ENCODE assay signal across 14 cellular contexts in the genomic region with DNA sequence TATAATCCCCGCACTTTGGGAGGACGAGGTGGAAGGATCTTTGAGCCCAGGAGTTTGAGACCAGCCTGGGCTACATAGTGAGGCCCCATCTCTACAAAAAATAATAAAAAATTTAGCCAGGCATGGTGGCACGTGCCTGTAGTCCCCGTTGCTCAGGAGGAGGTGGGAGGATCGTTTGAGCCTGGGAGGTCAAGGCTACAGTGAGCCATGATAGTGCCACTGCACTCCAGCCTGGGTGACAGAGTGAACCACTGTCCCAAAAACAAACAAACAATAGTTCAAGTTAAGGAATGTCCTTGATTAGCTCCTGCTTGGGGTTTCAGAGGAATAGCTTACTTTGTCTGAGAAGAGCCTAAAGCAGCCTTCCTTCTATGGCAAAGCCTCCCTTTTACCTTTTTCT. TPM values are rescaled to one million over a fixed set of nuclear protein-coding genes. Genes with fewer than 3 reads are reported as not detected.
"Had no signal": no experiment of that assay in that cellular context is flagged by ENCODE, and none has a peak within 500 bp of the region (broad histone marks: within the 10 kb centered on the region; RNA-seq: fewer than 3 reads in every experiment).

No MANE protein-coding gene starts in this region.

- H3K9me3 ChIP-seq: gastroesophageal sphincter, ovary, stomach, thoracic aorta had no signal

- H3K27ac ChIP-seq: gastroesophageal sphincter, ovary, stomach, thoracic aorta had no signal

- DNase-seq: effector memory CD4-positive, alpha-beta T cell; glutamatergic neuron; mammary epithelial cell; naive thymus-derived CD8-positive, alpha-beta T cell; ovary; right cardiac atrium; stimulated activated CD4-positive, alpha-beta T cell treated with anti-CD3 and anti-CD28 coated beads, Interleukin-12 subunit alpha, Interleukin-12 subunit beta, amount 100 ng/mL, for 4 hours; stimulated activated naive CD4-positive, alpha-beta T cell; stomach; substantia nigra had no signal

- ATAC-seq: esophagus mucosa; gastroesophageal sphincter; left lobe of liver; naive thymus-derived CD8-positive, alpha-beta T cell; right cardiac atrium had no signal

- H3K27me3 ChIP-seq: gastroesophageal sphincter, ovary, stomach had no signal

- H3K4me3 ChIP-seq: gastroesophageal sphincter, ovary, stomach, thoracic aorta had no signal

- H3K4me1 ChIP-seq: gastroesophageal sphincter, stomach had no signal

- H3K36me3 ChIP-seq: gastroesophageal sphincter, ovary, stomach, thoracic aorta had no signal

RNA-seq across cellular contexts. Expression of a gene that starts 51.7 kb away (rescaled TPM):
- total RNA-seq: naive thymus-derived CD8-positive, alpha-beta T cell had no signal
- polyA plus RNA-seq: naive thymus-derived CD8-positive, alpha-beta T cell had no signal
